8 cellular contexts compared by ENCODE assay signal in genomic region chr4:123399638-123400358, GRCh38. TPM values are rescaled to one million over a fixed set of nuclear protein-coding genes. Genes with fewer than 3 reads are reported as not detected.
DNase-seq lines count a peak whose midpoint lies in the region; ATAC-seq, FAIRE-seq and TF ChIP-seq lines count a peak whose summit lies in the region.

No MANE protein-coding gene starts in this region.

- TF ChIP-seq CTCF in left ventricle myocardium inferior (IDR thresholded peaks at IDR 0.05; ENCODE audit: borderline replicate concordance) (no peak), K562 (IDR thresholded peaks at IDR 0.05 in 2 of 3, conservative IDR thresholded peaks at IDR 0.05 in 1 of 3; ENCODE audit: insufficient read depth in 2 of 3, low read depth in 1 of 3, low read length in 3 of 3) (no peak), lower lobe of right lung (IDR thresholded peaks at IDR 0.05) (no peak), type B pancreatic cell (conservative IDR thresholded peaks at IDR 0.05) (no peak), D721Med (IDR thresholded peaks at IDR 0.05; ENCODE audit: insufficient read depth, missing control alignments) (no peak)

- no peaks in the 10 kb centered on the region for H3K9me1 ChIP-seq in K562 (ENCODE audit: control insufficient read depth, insufficient read depth, low read length)

- no peaks in the 10 kb centered on the region for H3K9me3 Mint-ChIP-seq in type B pancreatic cell

- peaks cover 6% of the 10 kb centered on the region for H3K27me3 Mint-ChIP-seq in type B pancreatic cell

- peak overlapping the region; percentile 12 to 59; a peak in 1 of 4 replicates for H3K9ac ChIP-seq in K562 (ENCODE audit: insufficient read depth in 1 of 2, low read depth in 2 of 2, low read length in 2 of 2)

- peaks cover 39% of the 10 kb centered on the region for H3K36me3 Mint-ChIP-seq in type B pancreatic cell

- POLR2A ChIA-PET in K562 (lab: Yijun Ruan, JAX) = interaction anchor here (0.5 to 0.7 kb wide), 2 partner anchors 15 to 50 kb away, joined by 3 read pairs; no protein-coding TSS in a partner anchor

- BruUV-seq in K562 (replicated peaks; lab: Mats Ljungman, UMichigan) = no TSS peak

- no peak for TF ChIP-seq EP300 in K562 (IDR thresholded peaks at IDR 0.05; ENCODE audit: low read length)

- WGBS in K562 (ENCODE audit: insufficient coverage, low coverage, missing lambda C conversion rate) = 39% methylated on average over 22 of the region's 22 CpGs

- H3K4me2 ChIP-seq in K562 (ENCODE audit: insufficient read depth, low read length) = peak overlapping the region; percentile 53; the same call in 1 of the 2 replicates

- in situ Hi-C loops in K562 (cut with MboI) = no loop called here

- peaks cover 30% of the 10 kb centered on the region for H3K4me1 Mint-ChIP-seq in type B pancreatic cell (ENCODE audit: unreplicated experiment)

- H2AFZ ChIP-seq in K562 (ENCODE audit: low read depth, low read length) = peak overlapping the region; percentile 25

- H4K20me1 ChIP-seq in K562 (replicated peaks; ENCODE audit: control insufficient read depth, insufficient read depth, low read length) = no peaks in the 10 kb centered on the region

- peak overlapping the region; percentile 87 for H3K4me3 ChIP-seq in left ventricle myocardium inferior
- peak overlapping the region; percentile 36; the same call in 1 of the 2 replicates for H3K4me3 ChIP-seq in K562
- H3K4me3 ChIP-seq in lower lobe of right lung = peak overlapping the region; percentile 75

- H3K27me3 ChIP-seq in left ventricle myocardium inferior (ENCODE audit: low read depth) = no peaks in the 10 kb centered on the region
- peaks cover 0 to 8% of the 10 kb centered on the region in 2 experiments; a peak in 1 of 5 replicates for H3K27me3 ChIP-seq in K562 (ENCODE audit: control insufficient read depth in 2 of 2, insufficient read depth in 2 of 2, low read length in 2 of 2)
- H3K27me3 ChIP-seq in lower lobe of right lung (ENCODE audit: low read depth) = no peaks in the 10 kb centered on the region

- H3K27ac Mint-ChIP-seq in type B pancreatic cell = peak overlapping the region; percentile 97

- H3K9me3 ChIP-seq in left ventricle myocardium inferior (replicated peaks) (no peaks in the 10 kb centered on the region), K562 (replicated peaks; ENCODE audit: control insufficient read depth, insufficient read depth, low read depth, low read length) (0 out of 2 replicates have a peak, but pooled peaks cover 2% of the 10 kb centered on the region), lower lobe of right lung (no peaks in the 10 kb centered on the region)

- H3K36me3 ChIP-seq in left ventricle myocardium inferior (peaks cover 50% of the 10 kb centered on the region), K562 (ENCODE audit: control insufficient read depth, insufficient read depth, low read length) (no peaks in the 10 kb centered on the region), lower lobe of right lung (peaks cover 33% of the 10 kb centered on the region)

- no peak for TF ChIP-seq RAD21 in K562 (CRISPR knock-in tag; conservative IDR thresholded peaks at IDR 0.05 in 1 of 2, IDR thresholded peaks at IDR 0.05 in 1 of 2)

- H3K79me2 ChIP-seq in K562 (ENCODE audit: control insufficient read depth, insufficient read depth, low read length) = no peaks in the 10 kb centered on the region

- peak overlapping the region; percentile 95 for H3K27ac ChIP-seq in left ventricle myocardium inferior (replicated peaks)
- no peak overlapping the region for H3K27ac ChIP-seq in K562 (ENCODE audit: extremely low read depth, low read depth, low read length)
- H3K27ac ChIP-seq in lower lobe of right lung = peak overlapping the region; percentile 93

- H3K4me1 ChIP-seq in left ventricle myocardium inferior (peaks cover 84% of the 10 kb centered on the region), K562 (replicated peaks in 1 of 2; ENCODE audit: control insufficient read depth in 2 of 2, insufficient read depth in 2 of 2, low read length in 2 of 2) (peaks cover 2 to 19% of the 10 kb centered on the region in 2 experiments; a peak in 3 of 5 replicates), lower lobe of right lung (peaks cover 14% of the 10 kb centered on the region)

- no peak for ATAC-seq in left cardiac atrium
- ATAC-seq in K562 = no peak
- no peak for ATAC-seq in lower lobe of right lung
- no peak for ATAC-seq in GM19395 (IDR thresholded peaks at IDR 0.05; ENCODE audit: unreplicated experiment)

- H3K4me3 Mint-ChIP-seq in type B pancreatic cell = peak overlapping the region; percentile 92

- no peak for TF ChIP-seq POLR2A in K562 (conservative IDR thresholded peaks at IDR 0.05)

- no peak for FAIRE-seq in K562 (lab: Jason Lieb, UNC)
- FAIRE-seq in D721Med (lab: Jason Lieb, UNC) = no peak

- CTCF ChIA-PET in K562 (lab: Yijun Ruan, JAX; ENCODE audit: low intra/inter-chr PET ratio) = no interaction called here

- intact Hi-C loops in left ventricle myocardium inferior (cut with micrococcal nuclease) = loop anchor here (10.0 kb wide), 2 partner anchors 265 to 275 kb away; no protein-coding TSS in a partner anchor
- intact Hi-C loops in left cardiac atrium (cut with DNase I) = loop anchor here (5.0 to 10.0 kb wide), 8 partner anchors 52 to 865 kb away; no protein-coding TSS in a partner anchor
- intact Hi-C loops in K562 (cut with micrococcal nuclease) = loop anchor here (5.0 to 10.0 kb wide), 2 partner anchors 43 to 165 kb away; no protein-coding TSS in a partner anchor
- intact Hi-C loops in lower lobe of right lung (cut with DNase I) = loop anchor here (10.0 kb wide), 1 partner anchor 265 kb away; no protein-coding TSS in a partner anchor

- DNase-seq in left ventricle myocardium inferior (no peak), left cardiac atrium (no peak), K562 (ENCODE audit: extremely low read depth in 1 of 4, low spot score in 3 of 4) (no peak), lower lobe of right lung (no peak), type B pancreatic cell (ENCODE audit: extremely low spot score, unreplicated experiment) (no peak), NCI-H146 (lab: John Stamatoyannopoulos, UW) (no peak), D721Med (ENCODE audit: insufficient read length, low spot score) (no peak)

TF ChIP-seq in K562, 482 proteins besides CTCF, POLR2A, EP300 and RAD21:
- TF ChIP-seq PHF8 (IDR thresholded peaks at IDR 0.05; ENCODE audit: borderline replicate concordance, low read length) = peak; percentile 7; the same call in 1 of the 2 replicates
- no peak for TF ChIP-seq BCOR (IDR thresholded peaks at IDR 0.05)
- no peak for TF ChIP-seq ZC3H8 (IDR thresholded peaks at IDR 0.05)
- TF ChIP-seq SFPQ (IDR thresholded peaks at IDR 0.05; ENCODE audit: low read depth, low read length) = no peak
- TF ChIP-seq ERF (CRISPR knock-in tag; IDR thresholded peaks at IDR 0.05) = no peak
- TF ChIP-seq TRIM24 (IDR thresholded peaks at IDR 0.05) = no peak

RNA-seq across cellular contexts. Expression of gene SPRY1, which starts 3.2 kb away (rescaled TPM):
- 39.7 TPM for total RNA-seq in left ventricle myocardium inferior
- 10 to 100 TPM; 59.6 to 89.9 TPM for total RNA-seq in left cardiac atrium
- total RNA-seq in K562 (2011; cell fraction: chromatin; rRNA removed; ENCODE audit: low replicate concordance) = 3.2 TPM in 2 replicates
- total RNA-seq in K562 (2011; cell fraction: nucleolus; rRNA removed) = 1.4 and 2.3 TPM in 2 replicates
- 2.4 and 3.0 TPM in 2 replicates for total RNA-seq in K562 (2011; cell fraction: nucleoplasm; rRNA removed)
- total RNA-seq in K562 (2014; rRNA removed) = 0.37 and 1.9 TPM in 2 replicates
- total RNA-seq in K562 (2014; rRNA removed; fragmentation: Illumina TruSeq; extraction: Trizol) = 0.25 and 0.54 TPM in 2 replicates
- 0.15 and 0.29 TPM in 2 replicates for total RNA-seq in K562 (2015; rRNA removed; fragmentation: Illumina TruSeq; extraction: Trizol)
- total RNA-seq in K562 (2021) = 1.00 and 1.0 TPM in 2 replicates
- 0.91 and 1.1 TPM in 2 replicates for polyA plus RNA-seq in K562 (2011; rRNA removed)
- 0.66 and 1.4 TPM in 2 replicates for polyA plus RNA-seq in K562 (2011; cell fraction: cytosol; rRNA removed)
- polyA plus RNA-seq in K562 (2011; cell fraction: nucleus; rRNA removed) = 1.5 and 1.9 TPM in 2 replicates
- 0.30 and 0.32 TPM in 2 replicates for polyA plus RNA-seq in K562 (2012)
- polyA plus RNA-seq in K562 (2014; fragmentation: Illumina TruSeq; extraction: Trizol) = 0.36 and 0.55 TPM in 2 replicates
- under 1 TPM in 1 of 2 experiments, not detected in 1; 0.18 TPM for polyA plus RNA-seq in K562 (2014; fragmentation: Nextera tagmentation; extraction: Ambion mirVana)
- polyA plus RNA-seq in K562 (2014; rRNA removed) = 0.36 and 0.81 TPM in 2 replicates
- polyA minus RNA-seq in K562 (2011; rRNA and poly(A)+ RNA removed) = 1.1 and 2.4 TPM in 2 replicates
- 0.67 and 1.3 TPM in 2 replicates for polyA minus RNA-seq in K562 (2011; cell fraction: cytosol; rRNA and poly(A)+ RNA removed)
- 1.8 and 3.6 TPM in 2 replicates for polyA minus RNA-seq in K562 (2011; cell fraction: nucleus; rRNA and poly(A)+ RNA removed)
- total RNA-seq in lower lobe of right lung = 86.6 TPM
- 52.3 and 61.3 TPM in 2 replicates for total RNA-seq in type B pancreatic cell (ENCODE audit: low replicate concordance)

Comparison
In these comparisons a context has a peak if more than half of its experiments do, and no peak if none do; other contexts are left out.
1. H3K4me3 ChIP-seq: peak in every context shown above with its lines; median percentile 87 in left ventricle myocardium inferior; 75 in lower lobe of right lung; 36 in K562.